In the genomic region with DNA sequence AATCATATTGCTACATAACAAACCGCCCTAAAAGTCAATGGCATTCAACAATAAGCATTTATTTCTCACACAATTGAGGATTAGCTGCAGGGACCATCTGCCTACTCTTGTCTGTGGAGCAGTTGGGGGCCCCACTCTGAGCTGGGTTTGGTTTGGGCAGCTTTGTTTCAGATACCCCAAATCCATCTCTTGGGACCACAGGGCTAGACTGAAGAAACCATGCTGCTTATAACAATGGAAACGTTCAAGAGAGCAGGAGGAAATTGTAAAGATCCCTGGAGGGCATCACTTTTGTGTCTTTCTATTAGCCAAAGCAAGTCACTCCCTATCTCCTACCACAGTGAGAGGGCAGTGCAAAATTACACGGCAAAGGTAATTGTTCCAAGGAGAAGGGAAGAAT, we compare ENCODE assay signal across 14 cellular contexts.
A peak's percentile ranks its signal among the peaks of the same experiment; 100 is the strongest.
DNase-seq lines count a peak whose midpoint lies in the region; ATAC-seq and TF ChIP-seq lines count a peak whose summit lies in the region.
"Had no signal": no experiment of that assay in that cellular context is flagged by ENCODE, and none has a peak within 500 bp of the region (broad histone marks: within the 10 kb centered on the region; RNA-seq: fewer than 3 reads in every experiment).

No MANE protein-coding gene starts in this region.

- peak; percentile 65 for ATAC-seq in WTC11
- no peak for ATAC-seq in HG02588 (IDR thresholded peaks at IDR 0.05; ENCODE audit: unreplicated experiment)
- ATAC-seq in GM21825 (IDR thresholded peaks at IDR 0.05; ENCODE audit: unreplicated experiment): no peak
- ATAC-seq: PC-3 had no signal

- H3K4me1 Mint-ChIP-seq in WTC11: peaks cover 6% of the 10 kb centered on the region; the same call in 1 of the 2 replicates

- POLR2A ChIA-PET in WTC11 (lab: Charles Lee): no interaction called here

- H3K27ac Mint-ChIP-seq in WTC11: no peak overlapping the region

- peaks cover 17% of the 10 kb centered on the region for H3K9me3 Mint-ChIP-seq in WTC11

- H3K4me3 Mint-ChIP-seq in WTC11: no peak overlapping the region
- H3K4me3 Mint-ChIP-seq: CD8-positive, alpha-beta memory T cell had no signal

- H3K36me3 Mint-ChIP-seq in WTC11: peaks cover 11% of the 10 kb centered on the region
- H3K36me3 Mint-ChIP-seq: CD8-positive, alpha-beta memory T cell had no signal

- CTCF ChIA-PET in WTC11 (lab: Charles Lee): interaction anchor here (1.0 kb wide), 2 partner anchors 121 to 344 kb away, joined by 3 to 4 read pairs; no protein-coding TSS in a partner anchor

- TF ChIP-seq CTCF in WTC11 (IDR thresholded peaks at IDR 0.05): no peak

- H3K27me3 Mint-ChIP-seq in WTC11 (ENCODE audit: low read depth): peaks cover 7% of the 10 kb centered on the region; the same call in 1 of the 2 replicates

- DNase-seq in NCI-H2081 (lab: John Stamatoyannopoulos, UW) (peak; percentile 8 to 17), NCI-H2081 treated with DMSO at 0.1 percent for 48 hours (lab: John Stamatoyannopoulos, UW) (no peak), NCI-H524 (lab: John Stamatoyannopoulos, UW) (peak; percentile 65 to 80), WTC11 (ENCODE audit: low spot score) (no peak), NCI-H748 treated with DMSO at 0.1 percent for 48 hours (lab: John Stamatoyannopoulos, UW) (no peak)
- DNase-seq: 8988T; Calu3; CD8-positive, alpha-beta memory T cell; GOT3; NCI-H187; PC-3; Right ventricle myocardium superior had no signal

TF ChIP-seq in WTC11, 78 proteins besides CTCF, POLR2A, EP300 and RAD21:
- no peak for TF ChIP-seq ZNF671 (CRISPR knock-in tag; IDR thresholded peaks at IDR 0.05)
- 0 out of 2 replicates have a peak, but pooled peaks have one; percentile 9 for TF ChIP-seq ZNF423 (CRISPR knock-in tag; IDR thresholded peaks at IDR 0.05)
- no peak for TF ChIP-seq FOXP1 (CRISPR knock-in tag; IDR thresholded peaks at IDR 0.05; ENCODE audit: borderline replicate concordance)
- TF ChIP-seq ESRRA (CRISPR knock-in tag; IDR thresholded peaks at IDR 0.05; ENCODE audit: borderline replicate concordance): no peak

Comparison
In these comparisons a context has a peak if more than half of its experiments do, and no peak if none do; other contexts are left out.
1. DNase-seq: peak in NCI-H2081 (2 of 2) and NCI-H524 (2 of 2); none in NCI-H2081 treated with DMSO at 0.1 percent for 48 hours (single experiment), WTC11 (single experiment) and NCI-H748 treated with DMSO at 0.1 percent for 48 hours (single experiment).